8 cellular contexts compared by ENCODE assay signal in genomic region chr7:100157069-100157333, GRCh38. TPM values are rescaled to one million over a fixed set of nuclear protein-coding genes. Genes with fewer than 3 reads are reported as not detected.
DNase-seq lines count a peak whose midpoint lies in the region; ATAC-seq and TF ChIP-seq lines count a peak whose summit lies in the region.

No MANE protein-coding gene starts in this region.

- H3K9me3 Mint-ChIP-seq in endodermal cell (no peaks in the 10 kb centered on the region), progenitor cell of endocrine pancreas (ENCODE audit: low read depth) (no peaks in the 10 kb centered on the region)

- in situ Hi-C loops in Panc1 (cut with HindIII; ENCODE audit: low pct_unique_long_range_greater_than_20kb, low sequenced_read_pairs) = no loop called here

- H3K27ac Mint-ChIP-seq in endodermal cell (no peak overlapping the region), progenitor cell of endocrine pancreas (no peak overlapping the region)

- H3K4me3 ChIP-seq in GM12865 (ENCODE audit: low read depth, low read length) = peak overlapping the region; percentile 78
- peak overlapping the region; percentile 78 to 91 for H3K4me3 ChIP-seq in Panc1 (ENCODE audit: low read depth in 2 of 2, low read length in 2 of 2)
- H3K4me3 ChIP-seq in endodermal cell (ENCODE audit: low read length) = peak overlapping the region; percentile 84

- no TSS peak for BruUV-seq in Panc1 (replicated peaks; lab: Mats Ljungman, UMichigan)

- H3K36me3 Mint-ChIP-seq in endodermal cell (ENCODE audit: low read depth) (peaks cover 28% of the 10 kb centered on the region), progenitor cell of endocrine pancreas (ENCODE audit: insufficient read depth) (peaks cover 11% of the 10 kb centered on the region)

- intact Hi-C loops in Panc1 (cut with micrococcal nuclease; ENCODE audit: unreplicated experiment) = no loop called here

- H3K27ac ChIP-seq in Panc1 (ENCODE audit: low read length) (peak overlapping the region; percentile 81), endodermal cell (ENCODE audit: low read depth, low read length) (no peak overlapping the region)

- H3K27me3 ChIP-seq in Panc1 (ENCODE audit: control insufficient read depth, insufficient read depth, low read length) (no peaks in the 10 kb centered on the region), endodermal cell (ENCODE audit: control insufficient read depth, insufficient read depth, low read length, poor library complexity, severe bottlenecking) (no peaks in the 10 kb centered on the region)

- ATAC-seq in Panc1 (no peak), GM18520 (IDR thresholded peaks at IDR 0.05; ENCODE audit: unreplicated experiment) (no peak)

- TF ChIP-seq CTCF in GM12865 (IDR thresholded peaks at IDR 0.05; ENCODE audit: insufficient read depth, low read depth, low read length, missing control alignments) = no peak
- no peak for TF ChIP-seq CTCF in Panc1 (IDR thresholded peaks at IDR 0.05)
- TF ChIP-seq CTCF in endodermal cell (conservative IDR thresholded peaks at IDR 0.05) = no peak
- no peak for TF ChIP-seq CTCF in progenitor cell of endocrine pancreas (IDR thresholded peaks at IDR 0.05; ENCODE audit: unreplicated experiment)

- CTCF ChIA-PET in Panc1 (lab: Charles Lee) = no interaction called here

- H3K9me3 ChIP-seq in Panc1 (ENCODE audit: control insufficient read depth, insufficient read depth, low read depth, low read length) = no peaks in the 10 kb centered on the region
- H3K9me3 ChIP-seq in endodermal cell (ENCODE audit: control insufficient read depth, low read length) = no peaks in the 10 kb centered on the region

- H3K36me3 ChIP-seq in Panc1 (ENCODE audit: control insufficient read depth, insufficient read depth, low read length) (peaks cover 6% of the 10 kb centered on the region), endodermal cell (ENCODE audit: control insufficient read depth, insufficient read depth, low read length) (peaks cover 46% of the 10 kb centered on the region)

- DNase-seq in GM12865 (ENCODE audit: low read depth) = no peak
- DNase-seq in Panc1 (ENCODE audit: low read depth, low spot score) = no peak
- DNase-seq in endodermal cell = no peak
- DNase-seq in progenitor cell of endocrine pancreas (ENCODE audit: low spot score, unreplicated experiment) = no peak
- DNase-seq in NCI-H2029 treated with DMSO at 0.1 percent for 48 hours (lab: John Stamatoyannopoulos, UW) = no peak
- DNase-seq in NCI-H2227 (lab: John Stamatoyannopoulos, UW; ENCODE audit: unreplicated experiment) = no peak
- DNase-seq in SIG-M5 (lab: John Stamatoyannopoulos, UW) = no peak

- peaks cover 2% of the 10 kb centered on the region for H3K27me3 Mint-ChIP-seq in endodermal cell (ENCODE audit: insufficient read depth)
- no peaks in the 10 kb centered on the region for H3K27me3 Mint-ChIP-seq in progenitor cell of endocrine pancreas

- H3K4me3 Mint-ChIP-seq in endodermal cell = peak overlapping the region; percentile 62
- H3K4me3 Mint-ChIP-seq in progenitor cell of endocrine pancreas (ENCODE audit: low read depth) = peak overlapping the region; percentile 71

- peaks cover 37% of the 10 kb centered on the region for H3K4me1 Mint-ChIP-seq in endodermal cell
- peaks cover 9% of the 10 kb centered on the region for H3K4me1 Mint-ChIP-seq in progenitor cell of endocrine pancreas (ENCODE audit: low read depth)

- H3K4me1 ChIP-seq in Panc1 (ENCODE audit: control insufficient read depth, insufficient read depth, low read length) (peaks cover 44% of the 10 kb centered on the region), endodermal cell (ENCODE audit: control insufficient read depth, insufficient read depth, low read length) (peaks cover 21% of the 10 kb centered on the region)

- no peak overlapping the region for H3K9ac ChIP-seq in endodermal cell (ENCODE audit: extremely low read depth, low read length, poor library complexity, severe bottlenecking)

- POLR2A ChIA-PET in Panc1 (lab: Charles Lee) = interaction anchor here (0.6 kb wide), 1 partner anchor 40 kb away, joined by 3 read pairs; no protein-coding TSS in a partner anchor

- 74% methylated on average over 5 of the region's 5 CpGs; no CpG with 5 or more reads in 1 of the 2 experiments for WGBS in endodermal cell (ENCODE audit: insufficient coverage in 1 of 2, insufficient read length in 1 of 2), 2 experiments

RNA-seq across cellular contexts. Expression of gene TRAPPC14, which starts 1.5 kb away (rescaled TPM):
- total RNA-seq in Panc1 (2021; ENCODE audit: unreplicated experiment) = 33.2 TPM
- polyA plus RNA-seq in Panc1 (2012; ENCODE audit: insufficient read length) = 24.3 TPM
- total RNA-seq in endodermal cell = 10 to 100 TPM; 24.7 to 30.0 TPM
- 22.9 TPM for polyA plus RNA-seq in endodermal cell (2013, experiment 1 of 2)
- 18.2 TPM for polyA plus RNA-seq in endodermal cell (2013, experiment 2 of 2)
- 29.6 and 30.7 TPM in 2 replicates for total RNA-seq in progenitor cell of endocrine pancreas

RNA-seq across cellular contexts. Expression of gene LAMTOR4, which starts 8.3 kb away (rescaled TPM):
- 224 TPM for total RNA-seq in Panc1 (2021; ENCODE audit: unreplicated experiment)
- 308 TPM for polyA plus RNA-seq in Panc1 (2012; ENCODE audit: insufficient read length)
- 100 to 1,000 TPM; 155 to 188 TPM for total RNA-seq in endodermal cell
- polyA plus RNA-seq in endodermal cell (2013, experiment 1 of 2) = 146 TPM
- 131 TPM for polyA plus RNA-seq in endodermal cell (2013, experiment 2 of 2)
- 106 and 116 TPM in 2 replicates for total RNA-seq in progenitor cell of endocrine pancreas

RNA-seq across cellular contexts. Expression of gene GAL3ST4, which starts 11.4 kb away (rescaled TPM):
- total RNA-seq in Panc1 (2021; ENCODE audit: unreplicated experiment) (0.98 TPM), endodermal cell (1 to 10 TPM; 3.7 to 3.8 TPM), progenitor cell of endocrine pancreas (4.9 and 5.1 TPM in 2 replicates)
- 1.7 TPM for polyA plus RNA-seq in Panc1 (2012; ENCODE audit: insufficient read length)
- 13.3 TPM for polyA plus RNA-seq in endodermal cell (2013, experiment 1 of 2)
- 13.4 TPM for polyA plus RNA-seq in endodermal cell (2013, experiment 2 of 2)

RNA-seq across cellular contexts. Expression of gene GPC2, which starts 20.2 kb away (rescaled TPM):
- 7.9 TPM for total RNA-seq in Panc1 (2021; ENCODE audit: unreplicated experiment)
- 6.4 TPM for polyA plus RNA-seq in Panc1 (2012; ENCODE audit: insufficient read length)
- total RNA-seq in endodermal cell = 10 to 100 TPM; 39.3 to 56.1 TPM
- polyA plus RNA-seq in endodermal cell (2013, experiment 1 of 2) = 130 TPM
- polyA plus RNA-seq in endodermal cell (2013, experiment 2 of 2) = 122 TPM
- total RNA-seq in progenitor cell of endocrine pancreas = 64.0 and 65.2 TPM in 2 replicates

RNA-seq across cellular contexts. Expression of gene STAG3, which starts 20.7 kb away (rescaled TPM):
- 1.7 TPM for total RNA-seq in Panc1 (2021; ENCODE audit: unreplicated experiment)
- polyA plus RNA-seq in Panc1 (2012; ENCODE audit: insufficient read length) = 3.8 TPM
- total RNA-seq in endodermal cell = 1 to 10 TPM; 1.2 to 3.3 TPM
- polyA plus RNA-seq in endodermal cell (2013, experiment 1 of 2) = 1.4 TPM
- 1.7 TPM for polyA plus RNA-seq in endodermal cell (2013, experiment 2 of 2)
- 2.4 and 2.5 TPM in 2 replicates for total RNA-seq in progenitor cell of endocrine pancreas
